Comparison of ENCODE assay signal across 8 cellular contexts in genomic region chr9:97853844-97854695, GRCh38. TPM values are rescaled to one million over a fixed set of nuclear protein-coding genes. Genes with fewer than 3 reads are reported as not detected.
DNase-seq lines count a peak whose midpoint lies in the region; ATAC-seq and TF ChIP-seq lines count a peak whose summit lies in the region.

No MANE protein-coding gene starts in this region.

- ATAC-seq in activated naive CD4-positive, alpha-beta T cell treated with anti-CD3 and anti-CD28 coated beads, Interleukin-2, amount 50 U/mL, for 72 hours, result peak; percentile 81 to 89
- ATAC-seq in aorta (ENCODE audit: low FRiP score) (no peak), HG03565 (IDR thresholded peaks at IDR 0.05; ENCODE audit: unreplicated experiment) (no peak)

- H3K4me3 ChIP-seq in H7 (ENCODE audit: insufficient read depth, low read depth, low read length) (peak overlapping the region; percentile 37), kidney epithelial cell (ENCODE audit: low read depth, low read length) (peak overlapping the region; percentile 42), aorta (ENCODE audit: low read length in 2 of 2) (no peak overlapping the region)

- H3K9me3 ChIP-seq in aorta (ENCODE audit: control insufficient read depth, low read length), result peaks cover 1% of the 10 kb centered on the region

- peaks cover 0 to 13% of the 10 kb centered on the region in 2 donors for H3K36me3 Mint-ChIP-seq in activated naive CD4-positive, alpha-beta T cell treated with anti-CD3 and anti-CD28 coated beads, Interleukin-2, amount 50 U/mL, for 72 hours

- H3K27ac ChIP-seq in aorta (ENCODE audit: low read depth in 1 of 2, low read length in 2 of 2), result no peak overlapping the region

- H3K36me3 ChIP-seq in H7 (replicated peaks; ENCODE audit: control insufficient read depth, insufficient read depth, low read length), result no peaks in the 10 kb centered on the region
- no peaks in the 10 kb centered on the region for H3K36me3 ChIP-seq in kidney epithelial cell (ENCODE audit: control insufficient read depth, insufficient read depth, low read length)
- H3K36me3 ChIP-seq in aorta (ENCODE audit: control insufficient read depth in 1 of 2, insufficient read depth in 2 of 2, low read length in 1 of 2), result no peaks in the 10 kb centered on the region

- peak; percentile 24 for TF ChIP-seq CTCF in kidney epithelial cell (IDR thresholded peaks at IDR 0.05; ENCODE audit: insufficient read depth, low read length, poor library complexity, severe bottlenecking)

- H3K9me3 Mint-ChIP-seq in activated naive CD4-positive, alpha-beta T cell treated with anti-CD3 and anti-CD28 coated beads, Interleukin-2, amount 50 U/mL, for 72 hours, result no peaks in the 10 kb centered on the region

- WGBS in aorta, 2 donors, result 2% methylated on average over 88 to 125 of the region's 125 CpGs

- intact Hi-C loops in aorta (cut with DNase I), result no loop called here

- in situ Hi-C loops in G401 (cut with HindIII; ENCODE audit: low sequenced_read_pairs), result no loop called here

- peak; percentile 82 for DNase-seq in H7
- DNase-seq in NOMO-1 treated with dmso at 0.1 percent for 144 hours (lab: John Stamatoyannopoulos, UW; ENCODE audit: unreplicated experiment), result peak; percentile 22
- DNase-seq in activated naive CD4-positive, alpha-beta T cell treated with anti-CD3 and anti-CD28 coated beads, Interleukin-2, amount 50 U/mL, for 72 hours (ENCODE audit: low spot score in 2 of 2), result peak in 1 of 2 donors; percentile 74
- no peak for DNase-seq in kidney epithelial cell (ENCODE audit: low read depth)
- DNase-seq in stimulated activated CD8-positive, alpha-beta memory T cell treated with anti-CD3 and anti-CD28 coated beads, Interleukin-15, amount 100 ng/mL, for 48 hours (ENCODE audit: low read depth in 2 of 2), result peak; percentile 50 to 53
- no peak for DNase-seq in aorta
- no peak for DNase-seq in G401 (ENCODE audit: low spot score)

- no peaks in the 10 kb centered on the region for H3K4me1 ChIP-seq in aorta (ENCODE audit: control insufficient read depth in 1 of 2, insufficient read depth in 2 of 2, low read length in 2 of 2)

- no peak overlapping the region for H3K27ac Mint-ChIP-seq in activated naive CD4-positive, alpha-beta T cell treated with anti-CD3 and anti-CD28 coated beads, Interleukin-2, amount 50 U/mL, for 72 hours

- H3K27me3 ChIP-seq in H7 (ENCODE audit: control insufficient read depth, insufficient read depth, low read length), result peaks cover 100% of the 10 kb centered on the region
- H3K27me3 ChIP-seq in kidney epithelial cell (ENCODE audit: control insufficient read depth, insufficient read depth, low read length), result peaks cover 84% of the 10 kb centered on the region
- peaks cover 0 to 2% of the 10 kb centered on the region in 2 donors for H3K27me3 ChIP-seq in aorta (ENCODE audit: control insufficient read depth in 1 of 2, insufficient read depth in 2 of 2, low read length in 1 of 2)

RNA-seq across cellular contexts. Expression of gene FOXE1, which starts 1.0 kb away (rescaled TPM):
- total RNA-seq in H7 (2014; rRNA removed; shearing (Covaris generic)), result 0.07 and 0.14 TPM in 2 replicates
- total RNA-seq in activated naive CD4-positive, alpha-beta T cell treated with anti-CD3 and anti-CD28 coated beads, Interleukin-2, amount 50 U/mL, for 72 hours, result under 1 TPM; 0.06 to 0.07 TPM
- total RNA-seq in kidney epithelial cell, result 0.04 and 0.14 TPM in 2 replicates
- total RNA-seq in aorta, result not detected
- polyA plus RNA-seq in aorta, result not detected
- not detected in 2 replicates for total RNA-seq in G401 (2014; rRNA removed; shearing (Covaris generic))

Comparison
In these comparisons a context has a peak if more than half of its experiments do, and no peak if none do; other contexts are left out.
1. DNase-seq: peak in H7 (single experiment), NOMO-1 treated with dmso at 0.1 percent for 144 hours (single experiment) and stimulated activated CD8-positive, alpha-beta memory T cell treated with anti-CD3 and anti-CD28 coated beads, Interleukin-15, amount 100 ng/mL, for 48 hours (2 of 2); none in kidney epithelial cell (single experiment), aorta (0 of 2) and G401 (single experiment).
2. H3K4me3 ChIP-seq: peak in H7 (single experiment) and kidney epithelial cell (single experiment); none in aorta (0 of 2).
3. ATAC-seq: peak in activated naive CD4-positive, alpha-beta T cell treated with anti-CD3 and anti-CD28 coated beads, Interleukin-2, amount 50 U/mL, for 72 hours (2 of 2); none in aorta (single experiment) and HG03565 (single experiment).